ENCODE assay signal across 8 cellular contexts in genomic region chr9:6055213-6055612, GRCh38. TPM values are rescaled to one million over a fixed set of nuclear protein-coding genes. Genes with fewer than 3 reads are reported as not detected.
DNase-seq lines count a peak whose midpoint lies in the region; ATAC-seq and TF ChIP-seq lines count a peak whose summit lies in the region.

No MANE protein-coding gene starts in this region.

- H2AFZ ChIP-seq in MM.1S (ENCODE audit: low read length), result no peak overlapping the region

- in situ Hi-C loops in transverse colon (cut with MboI; ENCODE audit: low pct_ligation_motif_present in 1 of 4, low pct_unique_long_range_greater_than_20kb in 1 of 4, low sequenced_read_pairs in 3 of 4), result loop anchor here in 3 of 4 donors (10.0 to 25.0 kb wide), 3 partner anchors 160 to 257 kb away; partner anchors contain the start of gene MLANA (in 1 of the 3)

- H3F3A ChIP-seq in MM.1S (ENCODE audit: insufficient read depth, low read length), result no peaks in the 10 kb centered on the region

- H3K4me3 ChIP-seq in MM.1S (ENCODE audit: low read length), result no peak overlapping the region
- no peak overlapping the region for H3K4me3 ChIP-seq in lung
- H3K4me3 ChIP-seq in transverse colon, result no peak overlapping the region
- H3K4me3 ChIP-seq in ascending aorta, result no peak overlapping the region

- DNase-seq in DMS79 treated with DMSO at 0.1 percent for 48 hours (lab: John Stamatoyannopoulos, UW), result peak; percentile 56
- peak; percentile 80 for DNase-seq in MM.1S
- DNase-seq in SIG-M5 (lab: John Stamatoyannopoulos, UW), result peak; percentile 62
- DNase-seq in dedifferentiated amniotic fluid mesenchymal stem cell (ENCODE audit: extremely low spot score), result peak; percentile 78
- peak; percentile 71 for DNase-seq in lung (ENCODE audit: low spot score)
- peak; percentile 22 for DNase-seq in transverse colon
- no peak for DNase-seq in ascending aorta (ENCODE audit: low spot score in 2 of 2)

- H3K9me2 ChIP-seq in MM.1S (replicated peaks; ENCODE audit: insufficient read depth, low read length), result no peaks in the 10 kb centered on the region

- no peak for TF ChIP-seq POLR2A in transverse colon (IDR thresholded peaks at IDR 0.05)

- H3K9ac ChIP-seq in MM.1S (ENCODE audit: low read length), result no peak overlapping the region

- 0 out of 2 replicates have a peak overlapping the region, but pooled peaks have one; percentile 7 for H3K4me2 ChIP-seq in MM.1S (ENCODE audit: low read depth, low read length)

- H3K36me3 ChIP-seq in MM.1S (replicated peaks; ENCODE audit: insufficient read depth, low read length), result no peaks in the 10 kb centered on the region
- H3K36me3 ChIP-seq in lung (ENCODE audit: control insufficient read depth in 2 of 2, insufficient read depth in 2 of 2, low read length in 2 of 2), result no peaks in the 10 kb centered on the region
- H3K36me3 ChIP-seq in transverse colon, result no peaks in the 10 kb centered on the region
- no peaks in the 10 kb centered on the region for H3K36me3 ChIP-seq in ascending aorta

- TF ChIP-seq CTCF in MM.1S (IDR thresholded peaks at IDR 0.05; ENCODE audit: low read length) (peak; percentile 69), lung (IDR thresholded peaks at IDR 0.05; ENCODE audit: control extremely low read depth, extremely low read depth) (peak; percentile 70), transverse colon (IDR thresholded peaks at IDR 0.05) (peak; percentile 50 to 62 (median 52)), ascending aorta (IDR thresholded peaks at IDR 0.05) (peak in 1 of 3 experiments; percentile 48)

- no peaks in the 10 kb centered on the region for H3K27me3 ChIP-seq in MM.1S (replicated peaks; ENCODE audit: insufficient read depth, low read length)
- no peaks in the 10 kb centered on the region for H3K27me3 ChIP-seq in lung (ENCODE audit: control insufficient read depth, insufficient read depth)
- no peaks in the 10 kb centered on the region for H3K27me3 ChIP-seq in transverse colon
- no peaks in the 10 kb centered on the region for H3K27me3 ChIP-seq in ascending aorta

- no peaks in the 10 kb centered on the region for H4K20me1 ChIP-seq in MM.1S (ENCODE audit: insufficient read depth, low read length)

- TF ChIP-seq EP300 in transverse colon (IDR thresholded peaks at IDR 0.05; ENCODE audit: low read depth), result no peak

- H3K4me1 ChIP-seq in MM.1S (ENCODE audit: low read length), result peaks cover 15% of the 10 kb centered on the region; the same call in 1 of the 2 replicates
- H3K4me1 ChIP-seq in lung (ENCODE audit: control insufficient read depth in 2 of 2, insufficient read depth in 2 of 2, low read length in 2 of 2), result no peaks in the 10 kb centered on the region
- H3K4me1 ChIP-seq in transverse colon, result no peaks in the 10 kb centered on the region
- no peaks in the 10 kb centered on the region for H3K4me1 ChIP-seq in ascending aorta

- no peaks in the 10 kb centered on the region for H3K9me3 ChIP-seq in MM.1S (replicated peaks; ENCODE audit: insufficient read depth, low read length)
- H3K9me3 ChIP-seq in lung (ENCODE audit: control insufficient read depth in 2 of 2, insufficient read depth in 1 of 2, low read length in 1 of 2), result no peaks in the 10 kb centered on the region
- no peaks in the 10 kb centered on the region for H3K9me3 ChIP-seq in transverse colon
- no peaks in the 10 kb centered on the region for H3K9me3 ChIP-seq in ascending aorta

- WGBS in lung, 2 donors, result 18 to 29% methylated on average over 2 of the region's 2 CpGs
- 22 to 28% methylated on average over 2 of the region's 2 CpGs for WGBS in transverse colon (ENCODE audit: low coverage in 1 of 2), 2 donors

- H3K79me2 ChIP-seq in MM.1S (ENCODE audit: low read length), result no peaks in the 10 kb centered on the region

- H3K27ac ChIP-seq in MM.1S (ENCODE audit: low read length), result no peak overlapping the region
- no peak overlapping the region for H3K27ac ChIP-seq in lung (ENCODE audit: low read depth in 1 of 2, low read length in 1 of 2)
- no peak overlapping the region for H3K27ac ChIP-seq in transverse colon
- H3K27ac ChIP-seq in ascending aorta, result no peak overlapping the region

- ATAC-seq in GM21447 (IDR thresholded peaks at IDR 0.05; ENCODE audit: unreplicated experiment) (peak; percentile 62), lung (ENCODE audit: insufficient read depth, low FRiP score) (peak; percentile 89)

- intact Hi-C loops in transverse colon (cut with DNase I; ENCODE audit: low total_unique reads) (loop anchor here (10.0 kb wide), 1 partner anchor 170 kb away; no protein-coding TSS in a partner anchor), ascending aorta (cut with DNase I) (loop anchor here (1.0 kb wide), 1 partner anchor 251 kb away; no protein-coding TSS in a partner anchor)

RNA-seq across cellular contexts. Expression of gene RANBP6, which starts 39.8 kb away (rescaled TPM):
- 10 to 100 TPM; 14.3 to 19.5 TPM for total RNA-seq in lung
- polyA plus RNA-seq in lung, result 10 to 100 TPM in 1 of 2 donors, 1 to 10 TPM in 1; 5.8 to 10.3 TPM
- 10 to 100 TPM in 1 of 4 donors, 1 to 10 TPM in 3; 8.6 to 19.8 (median 8.9) TPM for total RNA-seq in transverse colon
- 8.3 TPM for total RNA-seq in ascending aorta

Comparison
In these comparisons a context has a peak if more than half of its experiments do, and no peak if none do; other contexts are left out.
1. DNase-seq: peak in DMS79 treated with DMSO at 0.1 percent for 48 hours (single experiment), MM.1S (single experiment), SIG-M5 (single experiment), dedifferentiated amniotic fluid mesenchymal stem cell (single experiment), lung (single experiment) and transverse colon (single experiment); none in ascending aorta (0 of 2).